Comparison of ENCODE assay signal across 11 cellular contexts in the genomic region with DNA sequence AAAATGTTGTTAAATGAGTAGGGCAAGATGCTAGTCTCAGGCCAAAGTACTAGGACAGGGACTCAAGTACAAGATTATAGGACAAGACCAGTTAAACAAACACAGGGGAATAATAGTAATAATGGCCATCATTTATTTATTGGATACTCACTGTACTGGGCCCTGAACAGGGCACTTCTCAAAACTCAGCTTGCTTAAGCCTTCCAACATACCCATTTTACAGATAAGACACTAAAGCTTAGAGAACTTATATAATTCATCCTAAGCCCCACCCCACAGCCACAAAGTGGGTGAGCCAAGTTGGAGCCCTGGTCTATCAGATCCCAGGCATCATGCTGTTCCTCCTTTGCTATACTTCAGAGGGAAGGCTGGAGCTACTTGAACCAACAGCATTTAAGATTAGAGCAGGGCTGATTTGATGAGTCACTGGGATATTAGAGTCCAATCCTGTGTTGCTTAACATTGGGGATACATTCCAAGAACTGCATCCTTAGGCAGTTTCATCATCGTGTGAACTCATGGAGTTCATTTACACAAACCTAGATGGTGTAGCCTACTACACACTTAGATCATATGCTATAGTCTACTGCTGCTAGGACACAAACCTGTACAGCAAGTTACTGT.
A peak's percentile ranks its signal among the peaks of the same experiment; 100 is the strongest.
DNase-seq lines count a peak whose midpoint lies in the region; ATAC-seq, FAIRE-seq and TF ChIP-seq lines count a peak whose summit lies in the region.
"Had no signal": no experiment of that assay in that cellular context is flagged by ENCODE, and none has a peak within 500 bp of the region (broad histone marks: within the 10 kb centered on the region; RNA-seq: fewer than 3 reads in every experiment).

No MANE protein-coding gene starts in this region.

- H2BK120ac ChIP-seq in H9 (ENCODE audit: low read depth, low read length, poor library complexity, severe bottlenecking) = no peak overlapping the region

- H3K27ac Mint-ChIP-seq in H9 = no peak overlapping the region

- H2AK5ac ChIP-seq in H9 (ENCODE audit: insufficient read length, low read length) = no peak overlapping the region

- H3K9ac ChIP-seq in H9 (ENCODE audit: extremely low read depth, insufficient read length, low read length) = no peak overlapping the region

- H4K20me1 ChIP-seq in H9 (ENCODE audit: control insufficient read depth, insufficient read depth, insufficient read length) = no peaks in the 10 kb centered on the region

- H3K18ac ChIP-seq in H9 (ENCODE audit: insufficient read length, low read depth, low read length) = no peak overlapping the region

- no peak overlapping the region for H3K4me3 Mint-ChIP-seq in H9

- no peak overlapping the region for H2AFZ ChIP-seq in H9 (ENCODE audit: low read length)

- H3K23me2 ChIP-seq in H9 (ENCODE audit: insufficient read length, low read depth, low read length, poor library complexity, severe bottlenecking) = no peaks in the 10 kb centered on the region

- H3K27ac ChIP-seq in H9 (ENCODE audit: insufficient read length, low read depth, low read length) = no peak overlapping the region

- no peaks in the 10 kb centered on the region for H3K79me2 ChIP-seq in H9 (ENCODE audit: insufficient read depth, low read length)

- no peak overlapping the region for H3T11ph ChIP-seq in H9 (ENCODE audit: low read length)

- no peak overlapping the region for H2BK12ac ChIP-seq in H9 (ENCODE audit: insufficient read length, low read depth, low read length)

- H3K56ac ChIP-seq in H9 (ENCODE audit: insufficient read length, low read depth, low read length) = no peak overlapping the region

- no peak overlapping the region for H3K14ac ChIP-seq in H9 (ENCODE audit: insufficient read depth, low read length)

- no peaks in the 10 kb centered on the region for H3K36me3 Mint-ChIP-seq in H9 (ENCODE audit: insufficient read depth in 1 of 3, low read depth in 3 of 3)

- H3K4me1 Mint-ChIP-seq in H9 = peaks cover 7 to 11% of the 10 kb centered on the region in 2 experiments

- H3K79me1 ChIP-seq in H9 (ENCODE audit: insufficient read depth, low read depth, low read length, poor library complexity, severe bottlenecking) = no peaks in the 10 kb centered on the region

- no peak overlapping the region for H4K5ac ChIP-seq in H9 (ENCODE audit: insufficient read length, low read depth, low read length)

- WGBS in H9 (ENCODE audit: extremely low coverage, insufficient read length, low lambda C conversion rate) = no CpG with 5 or more reads among the region's 1 CpG

- no peak overlapping the region for H4K8ac ChIP-seq in H9 (replicated peaks; ENCODE audit: insufficient read length, low read depth, low read length)

- H3K9me3 Mint-ChIP-seq in H9 = no peaks in the 10 kb centered on the region

- H3K4ac ChIP-seq in H9 (ENCODE audit: low read depth, low read length) = no peak overlapping the region

- no peak overlapping the region for H2BK15ac ChIP-seq in H9 (ENCODE audit: low read depth, low read length)

- ATAC-seq in Right ventricle myocardium superior (ENCODE audit: poor library complexity) = peak; percentile 61
- ATAC-seq: left colon had no signal

- H2BK20ac ChIP-seq in H9 (ENCODE audit: low read depth, low read length, poor library complexity, severe bottlenecking) = no peak overlapping the region

- no peak for TF ChIP-seq CTCF in H9 (conservative IDR thresholded peaks at IDR 0.05)

- H3K4me2 ChIP-seq in H9 (ENCODE audit: insufficient read depth, insufficient read length, low read length) = no peak overlapping the region

- no peak overlapping the region for H3K23ac ChIP-seq in H9 (ENCODE audit: insufficient read length, low read depth, low read length)

- no peak overlapping the region for H2BK5ac ChIP-seq in H9 (ENCODE audit: insufficient read length, low read length)

- intact Hi-C loops in Right ventricle myocardium superior (cut with DNase I) (no loop called here), cardiac septum (cut with DNase I) (no loop called here)

- no peaks in the 10 kb centered on the region for H3K9me3 ChIP-seq in H9 (ENCODE audit: control insufficient read depth, low read depth, low read length)

- FAIRE-seq in urothelium cell line (lab: Jason Lieb, UNC) = peak; percentile 76

- H3K4me1 ChIP-seq in H9 (ENCODE audit: insufficient read depth, low read length) = peaks cover 4% of the 10 kb centered on the region

- H3K27me3 ChIP-seq in H9 (ENCODE audit: insufficient read depth, low read length) = no peaks in the 10 kb centered on the region

- DNase-seq in Right ventricle myocardium superior (no peak), cardiac septum (ENCODE audit: low spot score) (no peak), astrocyte of the hippocampus (ENCODE audit: low read depth, low spot score) (peak; percentile 84), iris pigment epithelial cell (ENCODE audit: low read depth) (peak; percentile 98), urothelium cell line (ENCODE audit: low spot score) (peak; percentile 67), NCI-H1436 treated with DMSO at 0.1 percent for 48 hours (lab: John Stamatoyannopoulos, UW) (no peak), DMS79 treated with DMSO at 0.1 percent for 48 hours (lab: John Stamatoyannopoulos, UW) (no peak), H9 (no peak)
- DNase-seq: AML-193, left colon, NCI-H524 treated with DMSO at 0.1 percent for 48 hours had no signal

- no peak overlapping the region for H4K91ac ChIP-seq in H9 (ENCODE audit: insufficient read length, low read depth, low read length)

- H3K27me3 Mint-ChIP-seq in H9 (ENCODE audit: low read depth) = no peaks in the 10 kb centered on the region; the same call in 1 of the 2 replicates

Comparison
In these comparisons a context has a peak if more than half of its experiments do, and no peak if none do; other contexts are left out.
1. DNase-seq: peak in astrocyte of the hippocampus (single experiment), iris pigment epithelial cell (single experiment) and urothelium cell line (single experiment); none in Right ventricle myocardium superior (single experiment), cardiac septum (single experiment), NCI-H1436 treated with DMSO at 0.1 percent for 48 hours (single experiment), DMS79 treated with DMSO at 0.1 percent for 48 hours (single experiment) and H9 (single experiment).